Comparison of ENCODE assay signal across 8 cellular contexts in the genomic region with DNA sequence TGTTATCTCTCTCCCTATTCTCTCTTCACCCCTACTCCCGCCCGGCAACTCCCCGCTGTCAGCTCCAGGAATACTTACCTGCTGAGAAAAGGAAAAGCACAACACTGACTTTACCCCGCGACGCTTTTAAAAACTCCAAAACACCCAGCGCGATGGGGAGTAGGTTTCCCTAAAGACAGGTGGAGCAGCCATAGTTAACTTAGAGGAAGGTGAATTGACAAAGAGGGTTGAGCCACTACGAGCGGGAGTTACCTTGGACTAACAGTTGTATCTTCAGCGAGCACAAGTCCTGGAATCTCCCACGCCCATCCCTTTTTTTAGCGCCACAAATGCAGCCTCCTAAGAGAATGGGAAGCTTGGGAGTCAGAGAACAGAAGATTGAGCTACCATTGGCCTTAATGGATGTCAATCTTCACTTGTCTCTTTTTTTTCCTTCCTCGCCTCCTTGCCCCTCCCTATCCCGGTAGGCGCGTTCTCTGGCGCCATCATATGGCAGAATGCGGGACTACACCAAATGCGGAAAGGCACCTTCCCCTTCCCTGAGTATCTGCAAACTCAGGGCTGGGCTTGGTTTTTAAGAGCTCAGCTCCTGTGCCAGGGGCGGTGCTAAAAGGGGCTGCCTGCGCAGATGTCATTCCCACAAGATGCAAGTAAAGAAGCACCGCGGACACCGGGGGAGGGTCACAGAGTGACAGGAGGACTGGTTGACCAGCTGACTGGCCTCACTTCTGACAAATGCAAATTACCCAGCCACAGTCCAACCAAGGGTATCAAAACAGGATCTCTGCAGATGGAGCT. TPM values are rescaled to one million over a fixed set of nuclear protein-coding genes. Genes with fewer than 3 reads are reported as not detected.
DNase-seq lines count a peak whose midpoint lies in the region; ATAC-seq, FAIRE-seq and TF ChIP-seq lines count a peak whose summit lies in the region.
"Not testable (repeated sequence)": the region's sequence is repeated elsewhere in the genome, so short reads cannot be mapped to it uniquely, and the experiment has no call there.

No MANE protein-coding gene starts in this region.

- intact Hi-C loops in kidney (cut with DNase I), result not testable (repeated sequence)

- not testable (repeated sequence) for H3K9me3 ChIP-seq in kidney (ENCODE audit: control insufficient read depth in 1 of 2, low read length in 2 of 2)

- H3K4me1 ChIP-seq in kidney (ENCODE audit: control insufficient read depth in 1 of 2, insufficient read depth in 1 of 2, low read depth in 1 of 2, low read length in 2 of 2), result not testable (repeated sequence)

- peak; percentile 91 for ATAC-seq in GM19025 (IDR thresholded peaks at IDR 0.05; ENCODE audit: low read depth, unreplicated experiment)
- ATAC-seq in HG03196 (IDR thresholded peaks at IDR 0.05; ENCODE audit: unreplicated experiment), result peak; percentile 89
- peak; percentile 72 to 74 for ATAC-seq in activated CD4-positive, CD25-positive, alpha-beta regulatory T cell treated with anti-CD3 and anti-CD28 coated beads, Interleukin-2, amount 50 U/mL, for 24 hours

- TF ChIP-seq CTCF in AG10803 (conservative IDR thresholded peaks at IDR 0.05; ENCODE audit: low read length) (peak; percentile 66), kidney (IDR thresholded peaks at IDR 0.05; ENCODE audit: borderline replicate concordance, extremely low read depth, insufficient read depth) (peak; percentile 82)

- peak overlapping the region; percentile 23; the same call in 1 of the 2 replicates for H3K4me3 ChIP-seq in AG10803 (ENCODE audit: low read length)
- peak overlapping the region in 1 of 2 donors; percentile 48 for H3K4me3 ChIP-seq in kidney (ENCODE audit: low read length in 2 of 2)

- not testable (repeated sequence) for H3K27ac ChIP-seq in kidney (ENCODE audit: low read depth in 2 of 2, low read length in 2 of 2)

- DNase-seq in AG10803 (ENCODE audit: low read depth) (peak; percentile 85), NCI-H2227 treated with DMSO at 0.1 percent for 48 hours (lab: John Stamatoyannopoulos, UW) (peak; percentile 81), cerebellar cortex (ENCODE audit: low spot score) (peak; percentile 76), kidney (peak; percentile 80)
- peak; percentile 79 to 97 (median 83) for DNase-seq in stimulated activated CD4-positive, alpha-beta T cell treated with anti-CD3 and anti-CD28 coated beads, Interleukin-12 subunit alpha, Interleukin-12 subunit beta, amount 100 ng/mL, for 48 hours (ENCODE audit: low read depth in 2 of 3, low spot score in 1 of 3)

- H3K9ac ChIP-seq in kidney (ENCODE audit: low read length in 2 of 2), result not testable (repeated sequence)

- FAIRE-seq in kidney (lab: Jason Lieb, UNC), result peak; percentile 65

- not testable (repeated sequence) for H3K36me3 ChIP-seq in kidney (ENCODE audit: control insufficient read depth in 1 of 2, insufficient read depth in 2 of 2, low read length in 2 of 2)

RNA-seq across cellular contexts. Expression of gene GLYATL1B, which starts 27.8 kb away (rescaled TPM):
- total RNA-seq in kidney, result not detected
- not detected for polyA plus RNA-seq in kidney (ENCODE audit: insufficient read depth, low read depth, low replicate concordance)

RNA-seq across cellular contexts. Expression of gene FAM111B, which starts 48.7 kb away (rescaled TPM):
- total RNA-seq in kidney, result 2.2 TPM
- polyA plus RNA-seq in kidney (ENCODE audit: insufficient read depth, low read depth, low replicate concordance), result 0.17 TPM
